In genomic region chr2:36949845-36950244, GRCh38 we compare ENCODE assay signal across 15 cellular contexts. TPM values are rescaled to one million over a fixed set of nuclear protein-coding genes. Genes with fewer than 3 reads are reported as not detected.
DNase-seq lines count a peak whose midpoint lies in the region; ATAC-seq and TF ChIP-seq lines count a peak whose summit lies in the region.
"Had no signal": no experiment of that assay in that cellular context is flagged by ENCODE, and none has a peak within 500 bp of the region (broad histone marks: within the 10 kb centered on the region; RNA-seq: fewer than 3 reads in every experiment).

No MANE protein-coding gene starts in this region.

- no peaks in the 10 kb centered on the region for H3K4me1 ChIP-seq in CD4-positive, CD25-positive, alpha-beta regulatory T cell (ENCODE audit: control insufficient read depth, insufficient read depth, low read length, poor library complexity, severe bottlenecking)
- H3K4me1 ChIP-seq: BLaER1 had no signal

- H3K4me3 ChIP-seq in CD4-positive, CD25-positive, alpha-beta regulatory T cell (ENCODE audit: low read depth, low read length) = no peak overlapping the region
- H3K4me3 ChIP-seq: BLaER1 had no signal

- peaks cover 31% of the 10 kb centered on the region for H3K4me1 Mint-ChIP-seq in activated CD8-positive, alpha-beta T cell treated with anti-CD3 and anti-CD28 coated beads for 36 hours (ENCODE audit: low read depth)
- H3K4me1 Mint-ChIP-seq in activated CD8-positive, alpha-beta T cell treated with anti-CD3 and anti-CD28 coated beads, Interleukin-2, amount 10 ng/mL, durations not matched to agents 7 days and 5 days (ENCODE audit: low read depth) = peaks cover 8% of the 10 kb centered on the region
- peaks cover 24 to 54% (median 31%) of the 10 kb centered on the region in 4 donors for H3K4me1 Mint-ChIP-seq in CD4-positive, CD25-positive, alpha-beta regulatory T cell
- H3K4me1 Mint-ChIP-seq in T-helper 2 cell treated with Interferon-gamma antibody and Interleukin-4, amounts not matched to agents 5 μg/mL and 100 μg/mL, for 36 hours (ENCODE audit: low read depth) = peaks cover 18% of the 10 kb centered on the region
- peaks cover 11% of the 10 kb centered on the region for H3K4me1 Mint-ChIP-seq in memory B cell

- peak overlapping the region; percentile 2 for H3K27ac Mint-ChIP-seq in activated CD8-positive, alpha-beta T cell treated with anti-CD3 and anti-CD28 coated beads for 36 hours
- H3K27ac Mint-ChIP-seq in activated CD8-positive, alpha-beta T cell treated with anti-CD3 and anti-CD28 coated beads, Interleukin-2, amount 10 ng/mL, durations not matched to agents 7 days and 5 days = no peak overlapping the region
- H3K27ac Mint-ChIP-seq in CD4-positive, CD25-positive, alpha-beta regulatory T cell = peak overlapping the region in 2 of 3 donors; percentile 33 to 51
- peak overlapping the region; percentile 29 for H3K27ac Mint-ChIP-seq in T-helper 2 cell treated with Interferon-gamma antibody and Interleukin-4, amounts not matched to agents 5 μg/mL and 100 μg/mL, for 36 hours
- peak overlapping the region; percentile 10 for H3K27ac Mint-ChIP-seq in memory B cell

- intact Hi-C loops in activated CD8-positive, alpha-beta T cell treated with anti-CD3 and anti-CD28 coated beads for 36 hours (cut with micrococcal nuclease) = no loop called here

- no peak for DNase-seq in activated CD8-positive, alpha-beta T cell treated with anti-CD3 and anti-CD28 coated beads for 36 hours
- no peak for DNase-seq in activated CD8-positive, alpha-beta T cell treated with anti-CD3 and anti-CD28 coated beads, Interleukin-2, amount 10 ng/mL, durations not matched to agents 7 days and 5 days
- no peak for DNase-seq in CD4-positive, CD25-positive, alpha-beta regulatory T cell
- no peak for DNase-seq in T-helper 2 cell treated with Interferon-gamma antibody and Interleukin-4, amounts not matched to agents 5 μg/mL and 100 μg/mL, for 36 hours (ENCODE audit: low spot score)
- DNase-seq in memory B cell (ENCODE audit: low spot score in 2 of 2) (no peak), middle frontal gyrus (ENCODE audit: extremely low spot score, low spot score) (no peak)
- DNase-seq in stimulated activated CD4-positive, alpha-beta T cell treated with anti-CD3 and anti-CD28 coated beads, Interleukin-15, amount 100 ng/mL, for 24 hours = no peak
- no peak for DNase-seq in effector CD8-positive, alpha-beta T cell (lab: John Stamatoyannopoulos, UW)
- DNase-seq: DMS 273 treated with DMSO at 0.1 percent for 48 hours, GDM1, GOT3, NCI-H187 treated with DMSO at 0.1 percent for 48 hours, NCI-H446, NCI-H69 had no signal

- peaks cover 6% of the 10 kb centered on the region for H3K36me3 Mint-ChIP-seq in activated CD8-positive, alpha-beta T cell treated with anti-CD3 and anti-CD28 coated beads for 36 hours (ENCODE audit: low read depth)
- H3K36me3 Mint-ChIP-seq in activated CD8-positive, alpha-beta T cell treated with anti-CD3 and anti-CD28 coated beads, Interleukin-2, amount 10 ng/mL, durations not matched to agents 7 days and 5 days (ENCODE audit: low read depth) = peaks cover 11% of the 10 kb centered on the region
- H3K36me3 Mint-ChIP-seq in CD4-positive, CD25-positive, alpha-beta regulatory T cell = peaks cover 10% of the 10 kb centered on the region
- H3K36me3 Mint-ChIP-seq in T-helper 2 cell treated with Interferon-gamma antibody and Interleukin-4, amounts not matched to agents 5 μg/mL and 100 μg/mL, for 36 hours (ENCODE audit: low read depth) = peaks cover 2% of the 10 kb centered on the region
- peaks cover 12% of the 10 kb centered on the region for H3K36me3 Mint-ChIP-seq in memory B cell

- H3K36me3 ChIP-seq in CD4-positive, CD25-positive, alpha-beta regulatory T cell (ENCODE audit: control insufficient read depth, insufficient read depth, low read length) = peaks cover 2% of the 10 kb centered on the region

- H3K27me3 ChIP-seq in CD4-positive, CD25-positive, alpha-beta regulatory T cell (ENCODE audit: control insufficient read depth, insufficient read depth, low read length) = no peaks in the 10 kb centered on the region
- H3K27me3 ChIP-seq: BLaER1 had no signal

- H3K27me3 Mint-ChIP-seq in activated CD8-positive, alpha-beta T cell treated with anti-CD3 and anti-CD28 coated beads for 36 hours = no peaks in the 10 kb centered on the region
- H3K27me3 Mint-ChIP-seq in activated CD8-positive, alpha-beta T cell treated with anti-CD3 and anti-CD28 coated beads, Interleukin-2, amount 10 ng/mL, durations not matched to agents 7 days and 5 days (ENCODE audit: low read depth) = no peaks in the 10 kb centered on the region
- H3K27me3 Mint-ChIP-seq in CD4-positive, CD25-positive, alpha-beta regulatory T cell = no peaks in the 10 kb centered on the region
- no peaks in the 10 kb centered on the region for H3K27me3 Mint-ChIP-seq in T-helper 2 cell treated with Interferon-gamma antibody and Interleukin-4, amounts not matched to agents 5 μg/mL and 100 μg/mL, for 36 hours (ENCODE audit: low read depth)
- H3K27me3 Mint-ChIP-seq in memory B cell = no peaks in the 10 kb centered on the region

- POLR2A ChIA-PET in activated CD8-positive, alpha-beta T cell treated with anti-CD3 and anti-CD28 coated beads for 36 hours (lab: Charles Lee) = no interaction called here
- POLR2A ChIA-PET in activated CD8-positive, alpha-beta T cell treated with anti-CD3 and anti-CD28 coated beads, Interleukin-2, amount 10 ng/mL, durations not matched to agents 7 days and 5 days (lab: Charles Lee) = no interaction called here

- H3K9me3 Mint-ChIP-seq in activated CD8-positive, alpha-beta T cell treated with anti-CD3 and anti-CD28 coated beads for 36 hours = no peaks in the 10 kb centered on the region
- H3K9me3 Mint-ChIP-seq in activated CD8-positive, alpha-beta T cell treated with anti-CD3 and anti-CD28 coated beads, Interleukin-2, amount 10 ng/mL, durations not matched to agents 7 days and 5 days (ENCODE audit: insufficient read depth) = no peaks in the 10 kb centered on the region
- H3K9me3 Mint-ChIP-seq in CD4-positive, CD25-positive, alpha-beta regulatory T cell = no peaks in the 10 kb centered on the region
- H3K9me3 Mint-ChIP-seq in T-helper 2 cell treated with Interferon-gamma antibody and Interleukin-4, amounts not matched to agents 5 μg/mL and 100 μg/mL, for 36 hours = no peaks in the 10 kb centered on the region
- H3K9me3 Mint-ChIP-seq in memory B cell = no peaks in the 10 kb centered on the region

- CTCF ChIA-PET in activated CD8-positive, alpha-beta T cell treated with anti-CD3 and anti-CD28 coated beads for 36 hours (lab: Charles Lee) = no interaction called here
- CTCF ChIA-PET in activated CD8-positive, alpha-beta T cell treated with anti-CD3 and anti-CD28 coated beads, Interleukin-2, amount 10 ng/mL, durations not matched to agents 7 days and 5 days (lab: Charles Lee) = no interaction called here

- no peaks in the 10 kb centered on the region for H3K9me3 ChIP-seq in CD4-positive, CD25-positive, alpha-beta regulatory T cell (ENCODE audit: control insufficient read depth in 2 of 2, low read length in 2 of 2)
- H3K9me3 ChIP-seq: BLaER1 had no signal

- no peak for TF ChIP-seq CTCF in activated CD8-positive, alpha-beta T cell treated with anti-CD3 and anti-CD28 coated beads for 36 hours (IDR thresholded peaks at IDR 0.05)

- no peak overlapping the region for H3K4me3 Mint-ChIP-seq in activated CD8-positive, alpha-beta T cell treated with anti-CD3 and anti-CD28 coated beads for 36 hours
- no peak overlapping the region for H3K4me3 Mint-ChIP-seq in activated CD8-positive, alpha-beta T cell treated with anti-CD3 and anti-CD28 coated beads, Interleukin-2, amount 10 ng/mL, durations not matched to agents 7 days and 5 days
- H3K4me3 Mint-ChIP-seq in CD4-positive, CD25-positive, alpha-beta regulatory T cell = no peak overlapping the region
- no peak overlapping the region for H3K4me3 Mint-ChIP-seq in T-helper 2 cell treated with Interferon-gamma antibody and Interleukin-4, amounts not matched to agents 5 μg/mL and 100 μg/mL, for 36 hours
- H3K4me3 Mint-ChIP-seq in memory B cell = no peak overlapping the region

- no peak overlapping the region for H3K27ac ChIP-seq in CD4-positive, CD25-positive, alpha-beta regulatory T cell (ENCODE audit: insufficient read depth, low read length, poor library complexity, severe bottlenecking)
- H3K27ac ChIP-seq: BLaER1 had no signal

- no peak for ATAC-seq in activated CD8-positive, alpha-beta T cell treated with anti-CD3 and anti-CD28 coated beads for 36 hours
- no peak for ATAC-seq in activated CD8-positive, alpha-beta T cell treated with anti-CD3 and anti-CD28 coated beads, Interleukin-2, amount 10 ng/mL, durations not matched to agents 7 days and 5 days
- no peak for ATAC-seq in CD4-positive, CD25-positive, alpha-beta regulatory T cell (ENCODE audit: low read depth in 2 of 2)
- no peak for ATAC-seq in memory B cell (ENCODE audit: low read depth)

RNA-seq across cellular contexts. Expression of gene STRN, which starts 16.5 kb away (rescaled TPM):
- 10 to 100 TPM; 24.0 to 25.9 TPM for total RNA-seq in activated CD8-positive, alpha-beta T cell treated with anti-CD3 and anti-CD28 coated beads for 36 hours
- total RNA-seq in activated CD8-positive, alpha-beta T cell treated with anti-CD3 and anti-CD28 coated beads, Interleukin-2, amount 10 ng/mL, durations not matched to agents 7 days and 5 days = 10 to 100 TPM; 35.8 to 38.1 TPM
- 34.8 TPM for total RNA-seq in CD4-positive, CD25-positive, alpha-beta regulatory T cell
- 10 to 100 TPM; 12.3 to 16.4 (median 12.3) TPM for polyA plus RNA-seq in CD4-positive, CD25-positive, alpha-beta regulatory T cell
